ENCODE assay signal across 15 cellular contexts in the genomic region with DNA sequence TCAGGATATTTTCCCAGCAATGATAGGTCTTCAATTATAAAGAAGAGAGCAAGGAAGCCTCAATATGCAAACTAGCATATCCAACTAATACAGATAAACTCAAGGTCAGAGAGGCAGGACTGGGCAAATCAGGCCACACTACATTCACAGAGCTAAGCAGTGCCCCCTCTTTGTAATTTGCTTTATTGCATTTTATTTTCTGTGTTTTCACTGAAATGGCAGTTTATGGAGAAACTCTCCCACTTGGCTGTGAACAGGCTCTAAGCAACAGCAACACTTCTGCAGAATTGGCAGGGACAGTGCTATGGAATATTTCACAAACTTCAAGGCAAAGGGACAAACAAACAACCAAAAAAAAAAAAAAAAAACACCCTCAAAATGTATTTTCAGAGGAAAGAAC.
DNase-seq lines count a peak whose midpoint lies in the region; ATAC-seq and TF ChIP-seq lines count a peak whose summit lies in the region.
"Had no signal": no experiment of that assay in that cellular context is flagged by ENCODE, and none has a peak within 500 bp of the region (broad histone marks: within the 10 kb centered on the region; RNA-seq: fewer than 3 reads in every experiment).

No MANE protein-coding gene starts in this region.

- no peak overlapping the region for H3K4me3 Mint-ChIP-seq in activated T-helper 17 cell treated with anti-CD3 and anti-CD28 coated beads, Interleukin-2, amount 50 U/mL, for 72 hours
- H3K4me3 Mint-ChIP-seq: activated CD4-positive, alpha-beta memory T cell treated with anti-CD3 and anti-CD28 coated beads, Interleukin-2, amount 10 ng/mL, durations not matched to agents 7 days and 5 days had no signal

- H3K4me3 ChIP-seq in A673 (ENCODE audit: low read depth, low read length, poor library complexity, severe bottlenecking) (no peak overlapping the region), HCT116 (replicated peaks in 1 of 2; ENCODE audit: low read depth in 1 of 2, low read length in 2 of 2) (no peak overlapping the region), hepatocyte (no peak overlapping the region), left lung (no peak overlapping the region)
- H3K4me3 ChIP-seq: stomach had no signal

- H3K9ac ChIP-seq in HCT116 (ENCODE audit: low read length) = no peak overlapping the region

- CTCF ChIA-PET in A673 (lab: Charles Lee) = no interaction called here
- CTCF ChIA-PET in HCT116 (lab: Charles Lee) = interaction anchor here (0.8 kb wide), 1 partner anchor 219 kb away, joined by 3 read pairs; no protein-coding TSS in a partner anchor

- H3K36me3 Mint-ChIP-seq in activated T-helper 17 cell treated with anti-CD3 and anti-CD28 coated beads, Interleukin-2, amount 50 U/mL, for 72 hours (ENCODE audit: low read depth) = no peaks in the 10 kb centered on the region

- no peaks in the 10 kb centered on the region for H3K9me3 ChIP-seq in A673 (ENCODE audit: low read depth, low read length, poor library complexity, severe bottlenecking)
- no peaks in the 10 kb centered on the region for H3K9me3 ChIP-seq in HCT116 (ENCODE audit: control insufficient read depth in 1 of 2, insufficient read depth in 1 of 2, low read depth in 1 of 2, low read length in 2 of 2)
- H3K9me3 ChIP-seq in hepatocyte (ENCODE audit: low read depth) = no peaks in the 10 kb centered on the region
- no peaks in the 10 kb centered on the region for H3K9me3 ChIP-seq in left lung
- H3K9me3 ChIP-seq: stomach had no signal

- H3K36me3 ChIP-seq in A673 (ENCODE audit: insufficient read depth, low read length, poor library complexity, severe bottlenecking) = no peaks in the 10 kb centered on the region
- H3K36me3 ChIP-seq in HCT116 (ENCODE audit: control insufficient read depth in 1 of 2, insufficient read depth in 2 of 2, low read length in 2 of 2) = no peaks in the 10 kb centered on the region
- no peaks in the 10 kb centered on the region for H3K36me3 ChIP-seq in hepatocyte (replicated peaks; ENCODE audit: insufficient read depth, low read depth)
- H3K36me3 ChIP-seq in left lung = no peaks in the 10 kb centered on the region
- H3K36me3 ChIP-seq: stomach had no signal

- intact Hi-C loops in A673 (cut with micrococcal nuclease; ENCODE audit: unreplicated experiment) (no loop called here), HCT116 (cut with micrococcal nuclease) (no loop called here), left lung (cut with DNase I) (no loop called here)

- H3K4me2 ChIP-seq in HCT116 (ENCODE audit: low read length) = no peak overlapping the region
- no peak overlapping the region for H3K4me2 ChIP-seq in hepatocyte

- H3K4me1 ChIP-seq in A673 (ENCODE audit: insufficient read depth, low read length, poor library complexity, severe bottlenecking) (no peaks in the 10 kb centered on the region), HCT116 (ENCODE audit: control insufficient read depth in 1 of 2, insufficient read depth in 2 of 2, low read length in 2 of 2) (peaks cover 0 to 6% of the 10 kb centered on the region in 2 experiments; a peak in 3 of 4 replicates), hepatocyte (ENCODE audit: insufficient read depth) (no peaks in the 10 kb centered on the region), left lung (no peaks in the 10 kb centered on the region)
- H3K4me1 ChIP-seq: stomach had no signal

- no peaks in the 10 kb centered on the region for H3K9me3 Mint-ChIP-seq in activated T-helper 17 cell treated with anti-CD3 and anti-CD28 coated beads, Interleukin-2, amount 50 U/mL, for 72 hours
- H3K9me3 Mint-ChIP-seq: activated CD4-positive, alpha-beta memory T cell treated with anti-CD3 and anti-CD28 coated beads, Interleukin-2, amount 10 ng/mL, durations not matched to agents 7 days and 5 days had no signal

- H3K27ac ChIP-seq in A673 (ENCODE audit: low read depth, low read length, poor library complexity, severe bottlenecking) (no peak overlapping the region), HCT116 (ENCODE audit: low read depth, low read length) (no peak overlapping the region), hepatocyte (no peak overlapping the region), left lung (no peak overlapping the region)
- H3K27ac ChIP-seq: stomach had no signal

- peak; percentile 67 for ATAC-seq in HCT116
- ATAC-seq in SK-N-SH treated with all-trans-retinoic acid at 6 μM for 48 hours = peak; percentile 51; the same call in 2 of the 3 replicates
- no peak for ATAC-seq in left lung
- no peak for ATAC-seq in activated T-helper 17 cell treated with anti-CD3 and anti-CD28 coated beads, Interleukin-2, amount 50 U/mL, for 72 hours (replicated peaks)

- H3K27me3 ChIP-seq in A673 (replicated peaks; ENCODE audit: insufficient read depth, low read depth, low read length, poor library complexity) (no peaks in the 10 kb centered on the region), HCT116 (ENCODE audit: insufficient read depth, low read length) (no peaks in the 10 kb centered on the region), hepatocyte (no peaks in the 10 kb centered on the region), left lung (peaks cover 0 to 2% of the 10 kb centered on the region in 2 donors)

- peak; percentile 55 for TF ChIP-seq RAD21 in HCT116 (IDR thresholded peaks at IDR 0.05; ENCODE audit: low read depth)

- H2AFZ ChIP-seq in HCT116 (ENCODE audit: low read depth, low read length, poor library complexity, severe bottlenecking) (no peak overlapping the region), hepatocyte (no peak overlapping the region)

- H4K20me1 ChIP-seq in HCT116 (ENCODE audit: insufficient read depth) (no peaks in the 10 kb centered on the region), hepatocyte (ENCODE audit: insufficient read depth, poor library complexity, severe bottlenecking) (no peaks in the 10 kb centered on the region)

- RAD21 ChIA-PET in HCT116 (lab: Charles Lee; ENCODE audit: low non-redundant PET in 1 of 2, low total read pairs in 2 of 2, uncharacterized antibody in 2 of 2, unreplicated experiment in 2 of 2) = no interaction called here

- TF ChIP-seq CTCF in A673 (conservative IDR thresholded peaks at IDR 0.05; ENCODE audit: low read depth, low read length) (peak; percentile 19; the same call in 1 of the 2 replicates), HCT116 (IDR thresholded peaks at IDR 0.05 in 2 of 3, conservative IDR thresholded peaks at IDR 0.05 in 1 of 3; ENCODE audit: borderline replicate concordance in 1 of 3, insufficient read depth in 1 of 3, low read depth in 2 of 3, low read length in 2 of 3) (peak in 2 of 3 experiments; percentile 17 to 35; a peak in 3 of 6 replicates), hepatocyte (IDR thresholded peaks at IDR 0.05; ENCODE audit: poor library complexity) (peak; percentile 23), left lung (IDR thresholded peaks at IDR 0.05) (no peak)

- no peak for TF ChIP-seq POLR2A in HCT116 (IDR thresholded peaks at IDR 0.05; ENCODE audit: borderline replicate concordance, extremely low read depth, insufficient read depth, insufficient read length)

- DNase-seq in A673 (ENCODE audit: low spot score) (no peak), HCT116 (ENCODE audit: low read depth, low spot score) (no peak), hepatocyte (ENCODE audit: low spot score) (no peak), left lung (no peak), NCI-H748 treated with DMSO at 0.1 percent for 48 hours (lab: John Stamatoyannopoulos, UW) (no peak)
- DNase-seq in NK-92 treated with Interleukin-12 subunit alpha and Interleukin-12 subunit beta, amount 100 ng/mL, for 24 hours (lab: John Stamatoyannopoulos, UW) = no peak
- DNase-seq: activated CD4-positive, alpha-beta memory T cell treated with anti-CD3 and anti-CD28 coated beads, Interleukin-2, amount 10 ng/mL, durations not matched to agents 7 days and 5 days; activated naive CD4-positive, alpha-beta T cell treated with Interleukin-2 at 50 U/mL for 16 hours; central memory CD4-positive, alpha-beta T cell; EL; erythroblast; NCI-H2081; stomach had no signal

- BruUV-seq in A673 (replicated peaks; lab: Mats Ljungman, UMichigan) (no TSS peak), HCT116 (replicated peaks; lab: Mats Ljungman, UMichigan) (no TSS peak)

- POLR2A ChIA-PET in A673 (lab: Charles Lee; ENCODE audit: low non-redundant PET) = no interaction called here
- POLR2A ChIA-PET in HCT116 (lab: Charles Lee) = interaction anchor here (0.7 kb wide), 1 partner anchor 167 kb away, joined by 3 read pairs; no protein-coding TSS in a partner anchor

- H3K9me2 ChIP-seq in HCT116 (ENCODE audit: insufficient read depth) = no peaks in the 10 kb centered on the region
- H3K9me2 ChIP-seq in hepatocyte (replicated peaks; ENCODE audit: insufficient read depth) = no peaks in the 10 kb centered on the region

- no peaks in the 10 kb centered on the region for H3K4me1 Mint-ChIP-seq in activated T-helper 17 cell treated with anti-CD3 and anti-CD28 coated beads, Interleukin-2, amount 50 U/mL, for 72 hours
- H3K4me1 Mint-ChIP-seq: activated CD4-positive, alpha-beta memory T cell treated with anti-CD3 and anti-CD28 coated beads, Interleukin-2, amount 10 ng/mL, durations not matched to agents 7 days and 5 days had no signal

- H3K27ac Mint-ChIP-seq in activated T-helper 17 cell treated with anti-CD3 and anti-CD28 coated beads, Interleukin-2, amount 50 U/mL, for 72 hours = no peak overlapping the region
- H3K27ac Mint-ChIP-seq: activated CD4-positive, alpha-beta memory T cell treated with anti-CD3 and anti-CD28 coated beads, Interleukin-2, amount 10 ng/mL, durations not matched to agents 7 days and 5 days had no signal

- H3K27me3 Mint-ChIP-seq in activated T-helper 17 cell treated with anti-CD3 and anti-CD28 coated beads, Interleukin-2, amount 50 U/mL, for 72 hours = no peaks in the 10 kb centered on the region

- H3K79me2 ChIP-seq in HCT116 (ENCODE audit: insufficient read depth, low read length) (no peaks in the 10 kb centered on the region), hepatocyte (no peaks in the 10 kb centered on the region)

TF ChIP-seq in HCT116, 20 proteins besides CTCF, POLR2A, EP300 and RAD21 (continues in another document):
- TF ChIP-seq SP1 (IDR thresholded peaks at IDR 0.05; ENCODE audit: low read depth) (no peak), YY1 (IDR thresholded peaks at IDR 0.05; ENCODE audit: extremely low read depth, insufficient replicate concordance, low read depth, low read length) (no peak), FOSL1 (IDR thresholded peaks at IDR 0.05; ENCODE audit: low read depth) (no peak), EZH2 (IDR thresholded peaks at IDR 0.05) (no peak), JUND (IDR thresholded peaks at IDR 0.05) (no peak)

TF ChIP-seq in SK-N-SH treated with all-trans-retinoic acid at 6 μM for 48 hours, 23 proteins besides CTCF, POLR2A, EP300 and RAD21 (continues in another document):
- no peak for TF ChIP-seq GLIS3 (CRISPR knock-in tag; IDR thresholded peaks at IDR 0.05)
- TF ChIP-seq TCF4 (CRISPR knock-in tag; IDR thresholded peaks at IDR 0.05; ENCODE audit: borderline replicate concordance) = no peak
- no peak for TF ChIP-seq CSDC2 (CRISPR knock-in tag; IDR thresholded peaks at IDR 0.05)

Comparison
In these comparisons a context has a peak if more than half of its experiments do, and no peak if none do; other contexts are left out.
1. CTCF ChIP-seq: peak in A673 (single experiment), HCT116 (2 of 3) and hepatocyte (single experiment); none in left lung (0 of 2).
2. ATAC-seq: peak in HCT116 (single experiment) and SK-N-SH treated with all-trans-retinoic acid at 6 μM for 48 hours (single experiment); none in left lung (single experiment) and activated T-helper 17 cell treated with anti-CD3 and anti-CD28 coated beads, Interleukin-2, amount 50 U/mL, for 72 hours (single experiment).